ENCODE assay signal across 2 cellular contexts in the genomic region with DNA sequence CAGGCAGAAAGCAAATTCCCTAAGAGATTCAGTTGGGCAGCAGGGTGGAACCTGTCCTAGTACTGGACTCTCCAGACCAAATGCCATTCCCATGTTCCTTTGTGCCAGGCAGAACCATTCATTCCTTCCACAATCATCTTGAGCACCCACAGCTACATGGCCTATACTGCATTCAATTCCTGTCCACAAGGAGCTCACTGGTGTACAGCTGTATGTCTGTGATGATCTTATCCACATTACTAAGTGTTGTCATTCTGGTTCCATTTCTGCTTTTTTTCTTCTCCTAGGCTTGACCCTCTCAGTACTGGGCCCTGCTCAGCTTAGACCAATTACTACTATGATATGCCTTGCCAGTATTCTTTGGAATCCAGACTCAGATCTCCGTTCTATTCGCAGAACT.
TF ChIP-seq lines count a peak whose summit lies in the region.

No MANE protein-coding gene starts in this region.

TF ChIP-seq in K562, 482 proteins besides CTCF, POLR2A, EP300 and RAD21 (continues in another document):
- TF ChIP-seq ZNF143 (CRISPR knock-in tag; IDR thresholded peaks at IDR 0.05) = no peak
- TF ChIP-seq SMAD3 (CRISPR knock-in tag; conservative IDR thresholded peaks at IDR 0.05) = no peak
- no peak for TF ChIP-seq ZNF668 (CRISPR knock-in tag; IDR thresholded peaks at IDR 0.05)
- 0 out of 2 replicates have a peak, but pooled peaks have one; percentile 12 for TF ChIP-seq TEAD4 (IDR thresholded peaks at IDR 0.05; ENCODE audit: low read length)
- TF ChIP-seq TEAD4 (CRISPR knock-in tag; IDR thresholded peaks at IDR 0.05; ENCODE audit: borderline replicate concordance) = no peak
- TF ChIP-seq, protein P1, sequence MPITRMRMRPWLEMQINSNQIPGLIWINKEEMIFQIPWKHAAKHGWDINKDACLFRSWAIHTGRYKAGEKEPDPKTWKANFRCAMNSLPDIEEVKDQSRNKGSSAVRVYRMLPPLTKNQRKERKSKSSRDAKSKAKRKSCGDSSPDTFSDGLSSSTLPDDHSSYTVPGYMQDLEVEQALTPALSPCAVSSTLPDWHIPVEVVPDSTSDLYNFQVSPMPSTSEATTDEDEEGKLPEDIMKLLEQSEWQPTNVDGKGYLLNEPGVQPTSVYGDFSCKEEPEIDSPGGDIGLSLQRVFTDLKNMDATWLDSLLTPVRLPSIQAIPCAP (CRISPR knock-in tag; IDR thresholded peaks at IDR 0.05; ENCODE audit: borderline replicate concordance) = no peak
- TF ChIP-seq GTF2F1 (IDR thresholded peaks at IDR 0.05; ENCODE audit: low read depth, low read length) = no peak
- TF ChIP-seq MYC (IDR thresholded peaks at IDR 0.05; ENCODE audit: low read depth, low read length) = no peak
- TF ChIP-seq MYC (CRISPR knock-in tag; IDR thresholded peaks at IDR 0.05; ENCODE audit: borderline replicate concordance, low read depth) = no peak
- TF ChIP-seq TFAP4 (CRISPR knock-in tag; IDR thresholded peaks at IDR 0.05; ENCODE audit: borderline replicate concordance) = no peak
- no peak for TF ChIP-seq ETS2 (tag; IDR thresholded peaks at IDR 0.05; ENCODE audit: borderline replicate concordance, poor library complexity, severe bottlenecking)
- no peak for TF ChIP-seq GABPB2 (CRISPR knock-in tag; conservative IDR thresholded peaks at IDR 0.05)
- TF ChIP-seq THRAP3 (IDR thresholded peaks at IDR 0.05; ENCODE audit: borderline replicate concordance) = no peak
- no peak for TF ChIP-seq C11orf30 (IDR thresholded peaks at IDR 0.05; ENCODE audit: low read depth)
- no peak for TF ChIP-seq NEUROD1 (IDR thresholded peaks at IDR 0.05; ENCODE audit: borderline replicate concordance, low read depth, low read length, partially characterized antibody)
- TF ChIP-seq ZNF174 (CRISPR knock-in tag; IDR thresholded peaks at IDR 0.05) = no peak
- no peak for TF ChIP-seq GABPB1 (CRISPR knock-in tag; IDR thresholded peaks at IDR 0.05)
- no peak for TF ChIP-seq ZNF23 (CRISPR knock-in tag; IDR thresholded peaks at IDR 0.05)
- TF ChIP-seq ZBTB34 (CRISPR knock-in tag; IDR thresholded peaks at IDR 0.05) = no peak
- peak in 1 of 2 experiments; percentile 36; a peak in 1 of 3 replicates for TF ChIP-seq CBX3 (IDR thresholded peaks at IDR 0.05; ENCODE audit: borderline replicate concordance in 1 of 2, low read length in 2 of 2)
- 0 out of 2 replicates have a peak, but pooled peaks have one; percentile 21 for TF ChIP-seq DPF2 (IDR thresholded peaks at IDR 0.05)
- no peak for TF ChIP-seq BRF2 (IDR thresholded peaks at IDR 0.05; ENCODE audit: borderline replicate concordance, insufficient read depth, insufficient read length)
- TF ChIP-seq, protein P2, sequence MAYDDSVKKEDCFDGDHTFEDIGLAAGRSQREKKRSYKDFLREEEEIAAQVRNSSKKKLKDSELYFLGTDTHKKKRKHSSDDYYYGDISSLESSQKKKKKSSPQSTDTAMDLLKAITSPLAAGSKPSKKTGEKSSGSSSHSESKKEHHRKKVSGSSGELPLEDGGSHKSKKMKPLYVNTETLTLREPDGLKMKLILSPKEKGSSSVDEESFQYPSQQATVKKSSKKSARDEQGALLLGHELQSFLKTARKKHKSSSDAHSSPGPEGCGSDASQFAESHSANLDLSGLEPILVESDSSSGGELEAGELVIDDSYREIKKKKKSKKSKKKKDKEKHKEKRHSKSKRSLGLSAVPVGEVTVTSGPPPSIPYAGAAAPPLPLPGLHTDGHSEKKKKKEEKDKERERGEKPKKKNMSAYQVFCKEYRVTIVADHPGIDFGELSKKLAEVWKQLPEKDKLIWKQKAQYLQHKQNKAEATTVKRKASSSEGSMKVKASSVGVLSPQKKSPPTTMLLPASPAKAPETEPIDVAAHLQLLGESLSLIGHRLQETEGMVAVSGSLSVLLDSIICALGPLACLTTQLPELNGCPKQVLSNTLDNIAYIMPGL (CRISPR knock-in tag; IDR thresholded peaks at IDR 0.05) = no peak
- no peak for TF ChIP-seq TRIM28 (IDR thresholded peaks at IDR 0.05)

TF ChIP-seq in WTC11, 78 proteins besides CTCF, POLR2A, EP300 and RAD21:
- no peak for TF ChIP-seq OVOL2 (CRISPR knock-in tag; IDR thresholded peaks at IDR 0.05; ENCODE audit: borderline replicate concordance)
- TF ChIP-seq ZNF532 (CRISPR knock-in tag; IDR thresholded peaks at IDR 0.05; ENCODE audit: borderline replicate concordance) = no peak
- TF ChIP-seq ZBTB21 (CRISPR knock-in tag; IDR thresholded peaks at IDR 0.05; ENCODE audit: borderline replicate concordance) = no peak
